Comparison of ENCODE assay signal across 12 cellular contexts in genomic region chr13:41610426-41610825, GRCh38.
DNase-seq lines count a peak whose midpoint lies in the region; ATAC-seq and TF ChIP-seq lines count a peak whose summit lies in the region.
"Had no signal": no experiment of that assay in that cellular context is flagged by ENCODE, and none has a peak within 500 bp of the region (broad histone marks: within the 10 kb centered on the region; RNA-seq: fewer than 3 reads in every experiment).

No MANE protein-coding gene starts in this region.

- H3K27ac ChIP-seq in right atrium auricular region (peak overlapping the region; percentile 38), neural progenitor cell (no peak overlapping the region)
- H3K27ac ChIP-seq: 22Rv1 had no signal

- H3K4me3 Mint-ChIP-seq in T-helper 17 cell (no peak overlapping the region), type B pancreatic cell (no peak overlapping the region), neural progenitor cell (no peak overlapping the region)
- H3K4me3 Mint-ChIP-seq: activated naive CD4-positive, alpha-beta T cell treated with anti-CD3 and anti-CD28 coated beads, Interleukin-2, amount 50 U/mL, for 24 hours; stimulated activated naive CD8-positive, alpha-beta T cell treated with anti-CD3 and anti-CD28 coated beads, Interleukin-15, Interleukin-2, amounts not matched to agents 100 ng/mL and 50 ng/mL, for 24 hours had no signal

- peak overlapping the region; percentile 30 for H3K27ac Mint-ChIP-seq in T-helper 17 cell
- peak overlapping the region; percentile 93 for H3K27ac Mint-ChIP-seq in type B pancreatic cell
- no peak overlapping the region for H3K27ac Mint-ChIP-seq in neural progenitor cell
- H3K27ac Mint-ChIP-seq: activated naive CD4-positive, alpha-beta T cell treated with anti-CD3 and anti-CD28 coated beads, Interleukin-2, amount 50 U/mL, for 24 hours; stimulated activated naive CD8-positive, alpha-beta T cell treated with anti-CD3 and anti-CD28 coated beads, Interleukin-15, Interleukin-2, amounts not matched to agents 100 ng/mL and 50 ng/mL, for 24 hours had no signal

- H3K9me3 Mint-ChIP-seq in type B pancreatic cell (no peaks in the 10 kb centered on the region), neural progenitor cell (no peaks in the 10 kb centered on the region)
- H3K9me3 Mint-ChIP-seq: activated naive CD4-positive, alpha-beta T cell treated with anti-CD3 and anti-CD28 coated beads, Interleukin-2, amount 50 U/mL, for 24 hours; stimulated activated naive CD8-positive, alpha-beta T cell treated with anti-CD3 and anti-CD28 coated beads, Interleukin-15, Interleukin-2, amounts not matched to agents 100 ng/mL and 50 ng/mL, for 24 hours had no signal

- H4K20me1 ChIP-seq in neural progenitor cell (ENCODE audit: low read depth) = no peaks in the 10 kb centered on the region

- H3K4me1 Mint-ChIP-seq in T-helper 17 cell (peaks cover 4% of the 10 kb centered on the region), type B pancreatic cell (ENCODE audit: unreplicated experiment) (peaks cover 47% of the 10 kb centered on the region), neural progenitor cell (peaks cover 24% of the 10 kb centered on the region)
- H3K4me1 Mint-ChIP-seq: activated naive CD4-positive, alpha-beta T cell treated with anti-CD3 and anti-CD28 coated beads, Interleukin-2, amount 50 U/mL, for 24 hours had no signal

- H3K79me2 ChIP-seq in neural progenitor cell (ENCODE audit: low read depth) = no peaks in the 10 kb centered on the region

- H3K4me3 ChIP-seq in right atrium auricular region = no peak overlapping the region
- H3K4me3 ChIP-seq in neural progenitor cell = no peak overlapping the region

- DNase-seq in NCI-H1092 treated with DMSO at 0.1 percent for 48 hours (lab: John Stamatoyannopoulos, UW) (peak; percentile 1), NCI-H1092 (lab: John Stamatoyannopoulos, UW) (no peak), T-helper 17 cell (no peak), right atrium auricular region (ENCODE audit: low spot score) (no peak), type B pancreatic cell (ENCODE audit: extremely low spot score, unreplicated experiment) (no peak), neural progenitor cell (ENCODE audit: low spot score) (no peak)
- DNase-seq: NCI-H1930 had no signal

- H3K4me2 ChIP-seq in neural progenitor cell = no peak overlapping the region

- H2AFZ ChIP-seq in neural progenitor cell (replicated peaks) = no peak overlapping the region

- no peaks in the 10 kb centered on the region for H3K27me3 ChIP-seq in right atrium auricular region
- no peaks in the 10 kb centered on the region for H3K27me3 ChIP-seq in neural progenitor cell

- H3K27me3 Mint-ChIP-seq in T-helper 17 cell (no peaks in the 10 kb centered on the region), type B pancreatic cell (no peaks in the 10 kb centered on the region), neural progenitor cell (ENCODE audit: insufficient read depth, low read depth) (no peaks in the 10 kb centered on the region)
- H3K27me3 Mint-ChIP-seq: activated naive CD4-positive, alpha-beta T cell treated with anti-CD3 and anti-CD28 coated beads, Interleukin-2, amount 50 U/mL, for 24 hours; stimulated activated naive CD8-positive, alpha-beta T cell treated with anti-CD3 and anti-CD28 coated beads, Interleukin-15, Interleukin-2, amounts not matched to agents 100 ng/mL and 50 ng/mL, for 24 hours had no signal

- ATAC-seq in T-helper 17 cell (no peak), GM18873 (IDR thresholded peaks at IDR 0.05; ENCODE audit: low FRiP score, unreplicated experiment) (no peak), HG02973 (IDR thresholded peaks at IDR 0.05; ENCODE audit: unreplicated experiment) (no peak)

- H3K9me3 ChIP-seq in T-helper 17 cell (ENCODE audit: control insufficient read depth, low read length, poor library complexity, severe bottlenecking) = no peaks in the 10 kb centered on the region
- H3K9me3 ChIP-seq in right atrium auricular region = no peaks in the 10 kb centered on the region
- H3K9me3 ChIP-seq in neural progenitor cell (ENCODE audit: low read depth) = no peaks in the 10 kb centered on the region

- H3K4me1 ChIP-seq in right atrium auricular region (peaks cover 0 to 21% of the 10 kb centered on the region in 2 donors), neural progenitor cell (peaks cover 5% of the 10 kb centered on the region)

- TF ChIP-seq CTCF in right atrium auricular region (IDR thresholded peaks at IDR 0.05) (no peak), type B pancreatic cell (conservative IDR thresholded peaks at IDR 0.05) (no peak), neural progenitor cell (IDR thresholded peaks at IDR 0.05) (no peak)

- H3K36me3 Mint-ChIP-seq in T-helper 17 cell (ENCODE audit: low read depth) (peaks cover 16% of the 10 kb centered on the region), type B pancreatic cell (peaks cover 24% of the 10 kb centered on the region), neural progenitor cell (peaks cover 14% of the 10 kb centered on the region)

- H3K36me3 ChIP-seq in right atrium auricular region (peaks cover 26% of the 10 kb centered on the region), neural progenitor cell (no peaks in the 10 kb centered on the region)

- no peak overlapping the region for H3K9ac ChIP-seq in neural progenitor cell

- H3F3A ChIP-seq in neural progenitor cell (ENCODE audit: low read depth) = no peaks in the 10 kb centered on the region
